8 cellular contexts compared by ENCODE assay signal in the genomic region with DNA sequence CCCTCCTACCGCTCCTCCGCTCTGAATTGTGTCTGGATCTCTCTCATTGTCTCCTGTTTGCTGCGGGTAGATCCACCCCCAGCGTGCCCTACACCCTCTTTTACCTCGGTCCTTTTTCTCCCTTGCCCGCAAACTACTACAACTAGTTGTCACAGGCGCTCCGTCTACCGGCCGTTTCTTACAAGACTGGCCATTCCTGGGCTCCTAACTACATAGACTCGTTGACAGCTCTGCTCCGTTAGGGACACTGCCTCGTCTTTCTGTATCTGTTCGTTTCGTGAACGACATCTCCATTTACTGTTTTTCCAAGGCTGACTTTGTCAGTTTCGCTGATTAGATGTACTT. TPM values are rescaled to one million over a fixed set of nuclear protein-coding genes. Genes with fewer than 3 reads are reported as not detected.
DNase-seq lines count a peak whose midpoint lies in the region; ATAC-seq and TF ChIP-seq lines count a peak whose summit lies in the region.

No MANE protein-coding gene starts in this region.

- no peaks in the 10 kb centered on the region for H3K9me3 ChIP-seq in suprapubic skin

- H3K4me3 ChIP-seq in KMS-11 (IDR thresholded peaks at IDR 0.05; ENCODE audit: insufficient read depth, low read depth, low read length) (no peak overlapping the region), epithelial cell of esophagus (ENCODE audit: low read length) (peak overlapping the region; percentile 96), suprapubic skin (peak overlapping the region; percentile 97)

- WGBS in suprapubic skin, result 2% methylated on average over 17 of the region's 17 CpGs

- TF ChIP-seq POLR2A in suprapubic skin (IDR thresholded peaks at IDR 0.05), result no peak

- no peaks in the 10 kb centered on the region for H3K36me3 Mint-ChIP-seq in activated CD4-positive, alpha-beta T cell treated with anti-CD3 and anti-CD28 coated beads for 36 hours (ENCODE audit: low read depth)

- H3K4me1 ChIP-seq in KMS-11 (ENCODE audit: low read depth, poor library complexity, severe bottlenecking), result peaks cover 12% of the 10 kb centered on the region
- peaks cover 17% of the 10 kb centered on the region for H3K4me1 ChIP-seq in suprapubic skin

- H3K4me1 Mint-ChIP-seq in activated CD4-positive, alpha-beta T cell treated with anti-CD3 and anti-CD28 coated beads for 36 hours, result peaks cover 25% of the 10 kb centered on the region

- DNase-seq in NCI-H1092 treated with DMSO at 0.1 percent for 48 hours (lab: John Stamatoyannopoulos, UW) (peak; percentile 23), NCI-H1092 (lab: John Stamatoyannopoulos, UW) (no peak), epithelial cell of esophagus (ENCODE audit: low read depth) (peak; percentile 62), midbrain (lab: John Stamatoyannopoulos, UW) (peak; percentile 53), suprapubic skin (ENCODE audit: low spot score in 2 of 2) (no peak)
- DNase-seq in activated CD4-positive, alpha-beta T cell treated with anti-CD3 and anti-CD28 coated beads for 36 hours, result peak; percentile 57

- H3K9ac ChIP-seq in KMS-11, result peak overlapping the region; percentile 81; the same call in 1 of the 2 replicates

- no peak for TF ChIP-seq EP300 in suprapubic skin (IDR thresholded peaks at IDR 0.05)

- no peaks in the 10 kb centered on the region for H3K9me3 Mint-ChIP-seq in activated CD4-positive, alpha-beta T cell treated with anti-CD3 and anti-CD28 coated beads for 36 hours (ENCODE audit: low read depth)

- no peaks in the 10 kb centered on the region for H4K20me1 ChIP-seq in KMS-11 (ENCODE audit: insufficient read depth)

- peak overlapping the region; percentile 89 for H3K4me2 ChIP-seq in KMS-11

- peaks cover 27% of the 10 kb centered on the region for H3K79me2 ChIP-seq in KMS-11 (ENCODE audit: insufficient read depth, low read depth)

- peak overlapping the region; percentile 98 for H2AFZ ChIP-seq in KMS-11 (ENCODE audit: low read depth)

- POLR2A ChIA-PET in activated CD4-positive, alpha-beta T cell treated with anti-CD3 and anti-CD28 coated beads for 36 hours (lab: Charles Lee), result interaction anchor here (0.7 to 2.3 kb wide), 2 partner anchors 14 to 31 kb away, joined by 3 to 26 read pairs; partner anchors contain the start of genes ATP5F1C and KIN

- peaks cover 3% of the 10 kb centered on the region for H3K27me3 Mint-ChIP-seq in activated CD4-positive, alpha-beta T cell treated with anti-CD3 and anti-CD28 coated beads for 36 hours

- peak overlapping the region; percentile 83 for H3K27ac Mint-ChIP-seq in activated CD4-positive, alpha-beta T cell treated with anti-CD3 and anti-CD28 coated beads for 36 hours

- CTCF ChIA-PET in activated CD4-positive, alpha-beta T cell treated with anti-CD3 and anti-CD28 coated beads for 36 hours (lab: Charles Lee), result interaction anchor here (0.8 to 3.3 kb wide), 2 partner anchors 31 to 111 kb away, joined by 3 to 14 read pairs; partner anchors contain the start of genes ATP5F1C and KIN

- H3K36me3 ChIP-seq in KMS-11 (ENCODE audit: insufficient read depth) (no peaks in the 10 kb centered on the region), suprapubic skin (peaks cover 5% of the 10 kb centered on the region)

- H3K4me3 Mint-ChIP-seq in activated CD4-positive, alpha-beta T cell treated with anti-CD3 and anti-CD28 coated beads for 36 hours, result peak overlapping the region; percentile 88

- TF ChIP-seq CTCF in KMS-11 (conservative IDR thresholded peaks at IDR 0.05; ENCODE audit: low read depth, low read length) (no peak; the same call in 1 of the 2 replicates), epithelial cell of esophagus (IDR thresholded peaks at IDR 0.05; ENCODE audit: insufficient read depth, low read depth, low read length, missing control alignments) (peak; percentile 40), suprapubic skin (IDR thresholded peaks at IDR 0.05) (no peak)

- H3K27me3 ChIP-seq in KMS-11 (ENCODE audit: insufficient read depth, low read depth) (no peaks in the 10 kb centered on the region), suprapubic skin (no peaks in the 10 kb centered on the region)

- peak; percentile 53 for ATAC-seq in GM21737 (IDR thresholded peaks at IDR 0.05; ENCODE audit: unreplicated experiment)
- ATAC-seq in activated CD4-positive, alpha-beta T cell treated with anti-CD3 and anti-CD28 coated beads for 36 hours, result peak; percentile 51

- intact Hi-C loops in activated CD4-positive, alpha-beta T cell treated with anti-CD3 and anti-CD28 coated beads for 36 hours (cut with DNase I, micrococcal nuclease), result loop anchor here in 1 of 2 experiments (10.0 kb wide), 1 partner anchor 294 kb away; no protein-coding TSS in a partner anchor

- H3K27ac ChIP-seq in KMS-11, result peak overlapping the region; percentile 38; the same call in 1 of the 2 replicates
- H3K27ac ChIP-seq in suprapubic skin, result no peak overlapping the region

RNA-seq across cellular contexts. Expression of gene TAF3, which starts 0.8 kb away (rescaled TPM):
- total RNA-seq in activated CD4-positive, alpha-beta T cell treated with anti-CD3 and anti-CD28 coated beads for 36 hours, result 10 to 100 TPM; 12.2 to 17.7 TPM
- 10 to 100 TPM in 2 of 4 donors, 1 to 10 TPM in 2; 5.6 to 13.3 (median 10.3) TPM for total RNA-seq in suprapubic skin

RNA-seq across cellular contexts. Expression of gene ATP5F1C, which starts 31.1 kb away (rescaled TPM):
- 100 to 1,000 TPM; 317 to 396 TPM for total RNA-seq in activated CD4-positive, alpha-beta T cell treated with anti-CD3 and anti-CD28 coated beads for 36 hours
- total RNA-seq in suprapubic skin, result 100 to 1,000 TPM; 188 to 226 (median 205) TPM

RNA-seq across cellular contexts. Expression of gene KIN, which starts 31.3 kb away (rescaled TPM):
- total RNA-seq in activated CD4-positive, alpha-beta T cell treated with anti-CD3 and anti-CD28 coated beads for 36 hours, result 10 to 100 TPM; 15.0 to 15.1 TPM
- 10 to 100 TPM in 1 of 4 donors, 1 to 10 TPM in 3; 2.7 to 13.8 (median 7.5) TPM for total RNA-seq in suprapubic skin

Comparison
In these comparisons a context has a peak if more than half of its experiments do, and no peak if none do; other contexts are left out.
1. DNase-seq: peak in NCI-H1092 treated with DMSO at 0.1 percent for 48 hours (single experiment), activated CD4-positive, alpha-beta T cell treated with anti-CD3 and anti-CD28 coated beads for 36 hours (single experiment), epithelial cell of esophagus (single experiment) and midbrain (single experiment); none in NCI-H1092 (single experiment) and suprapubic skin (0 of 2).